Comparison of ENCODE assay signal across 21 cellular contexts in the genomic region with DNA sequence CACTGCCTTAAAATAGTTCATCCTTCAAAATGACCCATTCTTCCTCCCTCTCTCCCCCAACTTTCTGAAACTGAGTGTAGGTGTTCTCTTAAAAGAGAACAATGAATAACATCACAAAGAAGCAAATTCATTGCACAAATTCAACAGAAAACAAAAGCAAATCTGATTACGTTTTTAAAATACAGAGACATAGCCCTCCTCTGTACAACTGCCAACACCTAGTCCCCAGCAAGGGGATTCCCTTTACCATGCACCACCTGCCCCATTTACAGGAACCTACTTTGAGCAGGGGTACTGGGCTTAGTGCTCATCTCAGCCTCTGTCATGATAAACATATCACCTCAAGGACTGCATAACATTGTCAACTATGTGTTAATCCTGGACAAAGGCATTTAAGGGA.
DNase-seq lines count a peak whose midpoint lies in the region; ATAC-seq and TF ChIP-seq lines count a peak whose summit lies in the region.
"Had no signal": no experiment of that assay in that cellular context is flagged by ENCODE, and none has a peak within 500 bp of the region (broad histone marks: within the 10 kb centered on the region; RNA-seq: fewer than 3 reads in every experiment).

No MANE protein-coding gene starts in this region.

- peaks cover 53% of the 10 kb centered on the region for H3K4me1 Mint-ChIP-seq in activated CD4-positive, alpha-beta memory T cell treated with anti-CD3 and anti-CD28 coated beads for 36 hours (ENCODE audit: low read depth)
- H3K4me1 Mint-ChIP-seq in activated CD4-positive, alpha-beta memory T cell treated with anti-CD3 and anti-CD28 coated beads, Interleukin-2, amount 10 ng/mL, durations not matched to agents 7 days and 5 days, result peaks cover 27% of the 10 kb centered on the region
- peaks cover 36% of the 10 kb centered on the region for H3K4me1 Mint-ChIP-seq in activated T-helper 17 cell treated with anti-CD3 and anti-CD28 coated beads, Interleukin-2, amount 50 U/mL, for 72 hours
- peaks cover 17% of the 10 kb centered on the region for H3K4me1 Mint-ChIP-seq in nephron progenitor cell
- H3K4me1 Mint-ChIP-seq in MCF 10A (ENCODE audit: insufficient read depth, unreplicated experiment), result peaks cover 11% of the 10 kb centered on the region

- no peaks in the 10 kb centered on the region for H3K27me3 Mint-ChIP-seq in activated CD4-positive, alpha-beta memory T cell treated with anti-CD3 and anti-CD28 coated beads for 36 hours
- no peaks in the 10 kb centered on the region for H3K27me3 Mint-ChIP-seq in activated CD4-positive, alpha-beta memory T cell treated with anti-CD3 and anti-CD28 coated beads, Interleukin-2, amount 10 ng/mL, durations not matched to agents 7 days and 5 days
- no peaks in the 10 kb centered on the region for H3K27me3 Mint-ChIP-seq in activated T-helper 17 cell treated with anti-CD3 and anti-CD28 coated beads, Interleukin-2, amount 50 U/mL, for 72 hours
- H3K27me3 Mint-ChIP-seq in nephron progenitor cell (ENCODE audit: low read depth, poor library complexity) (no peaks in the 10 kb centered on the region), MCF 10A (ENCODE audit: insufficient read depth, unreplicated experiment) (no peaks in the 10 kb centered on the region)
- H3K27me3 Mint-ChIP-seq: CD4-positive, alpha-beta T cell had no signal

- no TSS peak for BruUV-seq in MCF 10A (replicated peaks; lab: Mats Ljungman, UMichigan)

- POLR2A ChIA-PET in activated CD4-positive, alpha-beta memory T cell treated with anti-CD3 and anti-CD28 coated beads for 36 hours (lab: Charles Lee), result no interaction called here
- POLR2A ChIA-PET in activated CD4-positive, alpha-beta memory T cell treated with anti-CD3 and anti-CD28 coated beads, Interleukin-2, amount 10 ng/mL, durations not matched to agents 7 days and 5 days (lab: Charles Lee), result no interaction called here
- POLR2A ChIA-PET in MCF 10A (lab: Yijun Ruan, JAX), result interaction anchor here (0.6 kb wide), 2 partner anchors 146 to 379 kb away, joined by 4 to 5 read pairs; no protein-coding TSS in a partner anchor

- peak overlapping the region; percentile 13 for H3K27ac Mint-ChIP-seq in activated CD4-positive, alpha-beta memory T cell treated with anti-CD3 and anti-CD28 coated beads for 36 hours
- H3K27ac Mint-ChIP-seq in activated CD4-positive, alpha-beta memory T cell treated with anti-CD3 and anti-CD28 coated beads, Interleukin-2, amount 10 ng/mL, durations not matched to agents 7 days and 5 days, result no peak overlapping the region
- peak overlapping the region; percentile 23 for H3K27ac Mint-ChIP-seq in activated T-helper 17 cell treated with anti-CD3 and anti-CD28 coated beads, Interleukin-2, amount 50 U/mL, for 72 hours
- peak overlapping the region; percentile 1 for H3K27ac Mint-ChIP-seq in nephron progenitor cell
- no peak overlapping the region for H3K27ac Mint-ChIP-seq in MCF 10A (ENCODE audit: low read depth, unreplicated experiment)
- H3K27ac Mint-ChIP-seq: CD4-positive, alpha-beta T cell had no signal

- peaks cover 0 to 8% of the 10 kb centered on the region in 2 donors for H3K4me1 ChIP-seq in right atrium auricular region
- H3K4me1 ChIP-seq in esophagus muscularis mucosa, result peaks cover 10 to 16% (median 14%) of the 10 kb centered on the region in 4 donors
- H3K4me1 ChIP-seq: BE2C had no signal

- H3K4me3 Mint-ChIP-seq in activated CD4-positive, alpha-beta memory T cell treated with anti-CD3 and anti-CD28 coated beads for 36 hours, result no peak overlapping the region
- H3K4me3 Mint-ChIP-seq in activated CD4-positive, alpha-beta memory T cell treated with anti-CD3 and anti-CD28 coated beads, Interleukin-2, amount 10 ng/mL, durations not matched to agents 7 days and 5 days, result no peak overlapping the region
- peak overlapping the region; percentile 2 for H3K4me3 Mint-ChIP-seq in activated T-helper 17 cell treated with anti-CD3 and anti-CD28 coated beads, Interleukin-2, amount 50 U/mL, for 72 hours
- H3K4me3 Mint-ChIP-seq in nephron progenitor cell (no peak overlapping the region), MCF 10A (ENCODE audit: unreplicated experiment) (no peak overlapping the region)
- H3K4me3 Mint-ChIP-seq: CD4-positive, alpha-beta T cell had no signal

- no peak for TF ChIP-seq CTCF in GM13977 (IDR thresholded peaks at IDR 0.05; ENCODE audit: extremely low read depth, insufficient read depth, missing control alignments)
- TF ChIP-seq CTCF in nephron progenitor cell (IDR thresholded peaks at IDR 0.05), result no peak
- TF ChIP-seq CTCF in right atrium auricular region (IDR thresholded peaks at IDR 0.05), result no peak
- no peak for TF ChIP-seq CTCF in MCF 10A (IDR thresholded peaks at IDR 0.05; ENCODE audit: unreplicated experiment)
- TF ChIP-seq CTCF in esophagus muscularis mucosa (IDR thresholded peaks at IDR 0.05), result no peak

- H3K9me3 Mint-ChIP-seq in activated CD4-positive, alpha-beta memory T cell treated with anti-CD3 and anti-CD28 coated beads for 36 hours, result no peaks in the 10 kb centered on the region
- H3K9me3 Mint-ChIP-seq in activated CD4-positive, alpha-beta memory T cell treated with anti-CD3 and anti-CD28 coated beads, Interleukin-2, amount 10 ng/mL, durations not matched to agents 7 days and 5 days, result no peaks in the 10 kb centered on the region
- peaks cover 4% of the 10 kb centered on the region for H3K9me3 Mint-ChIP-seq in activated T-helper 17 cell treated with anti-CD3 and anti-CD28 coated beads, Interleukin-2, amount 50 U/mL, for 72 hours
- no peaks in the 10 kb centered on the region for H3K9me3 Mint-ChIP-seq in nephron progenitor cell
- H3K9me3 Mint-ChIP-seq in MCF 10A (ENCODE audit: unreplicated experiment), result peaks cover 7% of the 10 kb centered on the region
- H3K9me3 Mint-ChIP-seq: CD4-positive, alpha-beta T cell had no signal

- ATAC-seq in activated T-helper 17 cell treated with anti-CD3 and anti-CD28 coated beads, Interleukin-2, amount 50 U/mL, for 72 hours (replicated peaks), result no peak
- ATAC-seq: PC-3 had no signal

- no peak for TF ChIP-seq EP300 in esophagus muscularis mucosa (IDR thresholded peaks at IDR 0.05)

- no peaks in the 10 kb centered on the region for H3K27me3 ChIP-seq in right atrium auricular region
- no peaks in the 10 kb centered on the region for H3K27me3 ChIP-seq in esophagus muscularis mucosa
- H3K27me3 ChIP-seq: BE2C had no signal

- H3K9me3 ChIP-seq in right atrium auricular region, result no peaks in the 10 kb centered on the region
- H3K9me3 ChIP-seq in esophagus muscularis mucosa, result no peaks in the 10 kb centered on the region
- H3K9me3 ChIP-seq: BE2C, Caco-2 had no signal

- TF ChIP-seq POLR2A in esophagus muscularis mucosa (IDR thresholded peaks at IDR 0.05; ENCODE audit: low read depth), result no peak

- WGBS in esophagus muscularis mucosa, result 81% methylated on average over 1 of the region's 1 CpG

- in situ Hi-C loops in GM13977 (cut with MboI; ENCODE audit: low pct_unique_long_range_greater_than_20kb, low sequenced_read_pairs, unreplicated experiment), result no loop called here

- H3K4me3 ChIP-seq in right atrium auricular region (no peak overlapping the region), esophagus muscularis mucosa (no peak overlapping the region)

- H3K27ac ChIP-seq in right atrium auricular region (no peak overlapping the region), esophagus muscularis mucosa (replicated peaks in 1 of 4) (no peak overlapping the region)

- no peak for DNase-seq in activated CD4-positive, alpha-beta memory T cell treated with anti-CD3 and anti-CD28 coated beads for 36 hours
- no peak for DNase-seq in activated CD4-positive, alpha-beta memory T cell treated with anti-CD3 and anti-CD28 coated beads, Interleukin-2, amount 10 ng/mL, durations not matched to agents 7 days and 5 days
- DNase-seq in GM13977 (ENCODE audit: low spot score) (peak; percentile 13), nephron progenitor cell (no peak), right atrium auricular region (ENCODE audit: low spot score) (no peak), MCF 10A (ENCODE audit: unreplicated experiment) (no peak), esophagus muscularis mucosa (ENCODE audit: extremely low spot score) (no peak)
- DNase-seq: BE2C; Caco-2; CD4-positive, alpha-beta T cell; DMS153; GF-D8; H7; KG1; MV-4-11; NCI-H1417 treated with DMSO at 0.1 percent for 48 hours; NCI-H2029; RPMI8226; SHP77 treated with DMSO at 0.1 percent for 48 hours had no signal

- peaks cover 37% of the 10 kb centered on the region for H3K36me3 Mint-ChIP-seq in activated CD4-positive, alpha-beta memory T cell treated with anti-CD3 and anti-CD28 coated beads for 36 hours
- H3K36me3 Mint-ChIP-seq in activated CD4-positive, alpha-beta memory T cell treated with anti-CD3 and anti-CD28 coated beads, Interleukin-2, amount 10 ng/mL, durations not matched to agents 7 days and 5 days (ENCODE audit: low read depth), result peaks cover 38% of the 10 kb centered on the region
- H3K36me3 Mint-ChIP-seq in activated T-helper 17 cell treated with anti-CD3 and anti-CD28 coated beads, Interleukin-2, amount 50 U/mL, for 72 hours (ENCODE audit: low read depth), result peaks cover 52% of the 10 kb centered on the region
- H3K36me3 Mint-ChIP-seq in nephron progenitor cell (ENCODE audit: low read depth) (no peaks in the 10 kb centered on the region), MCF 10A (ENCODE audit: insufficient read depth, unreplicated experiment) (no peaks in the 10 kb centered on the region)

- CTCF ChIA-PET in activated CD4-positive, alpha-beta memory T cell treated with anti-CD3 and anti-CD28 coated beads for 36 hours (lab: Charles Lee), result no interaction called here
- CTCF ChIA-PET in activated CD4-positive, alpha-beta memory T cell treated with anti-CD3 and anti-CD28 coated beads, Interleukin-2, amount 10 ng/mL, durations not matched to agents 7 days and 5 days (lab: Charles Lee), result interaction anchor here (1.3 kb wide), 1 partner anchor 39 kb away, joined by 4 read pairs; no protein-coding TSS in a partner anchor
- CTCF ChIA-PET in MCF 10A (lab: Yijun Ruan, JAX), result interaction anchor here (0.6 to 1.6 kb wide), 13 partner anchors 8 to 599 kb away, joined by 3 to 9 read pairs (median 3); no protein-coding TSS in a partner anchor

- no peaks in the 10 kb centered on the region for H3K36me3 ChIP-seq in right atrium auricular region
- H3K36me3 ChIP-seq in esophagus muscularis mucosa, result no peaks in the 10 kb centered on the region
- H3K36me3 ChIP-seq: BE2C had no signal

- intact Hi-C loops in activated CD4-positive, alpha-beta memory T cell treated with anti-CD3 and anti-CD28 coated beads for 36 hours (cut with micrococcal nuclease), result no loop called here
- intact Hi-C loops in MCF 10A (cut with micrococcal nuclease) (loop anchor here (5.0 kb wide), 1 partner anchor 155 kb away; no protein-coding TSS in a partner anchor), esophagus muscularis mucosa (cut with DNase I) (no loop called here)

Comparison
In these comparisons a context has a peak if more than half of its experiments do, and no peak if none do; other contexts are left out.
1. H3K27ac Mint-ChIP-seq: peak in activated CD4-positive, alpha-beta memory T cell treated with anti-CD3 and anti-CD28 coated beads for 36 hours (single experiment), activated T-helper 17 cell treated with anti-CD3 and anti-CD28 coated beads, Interleukin-2, amount 50 U/mL, for 72 hours (single experiment) and nephron progenitor cell (single experiment); none in activated CD4-positive, alpha-beta memory T cell treated with anti-CD3 and anti-CD28 coated beads, Interleukin-2, amount 10 ng/mL, durations not matched to agents 7 days and 5 days (single experiment) and MCF 10A (single experiment).